Comparison of ENCODE assay signal across 8 cellular contexts in the genomic region with DNA sequence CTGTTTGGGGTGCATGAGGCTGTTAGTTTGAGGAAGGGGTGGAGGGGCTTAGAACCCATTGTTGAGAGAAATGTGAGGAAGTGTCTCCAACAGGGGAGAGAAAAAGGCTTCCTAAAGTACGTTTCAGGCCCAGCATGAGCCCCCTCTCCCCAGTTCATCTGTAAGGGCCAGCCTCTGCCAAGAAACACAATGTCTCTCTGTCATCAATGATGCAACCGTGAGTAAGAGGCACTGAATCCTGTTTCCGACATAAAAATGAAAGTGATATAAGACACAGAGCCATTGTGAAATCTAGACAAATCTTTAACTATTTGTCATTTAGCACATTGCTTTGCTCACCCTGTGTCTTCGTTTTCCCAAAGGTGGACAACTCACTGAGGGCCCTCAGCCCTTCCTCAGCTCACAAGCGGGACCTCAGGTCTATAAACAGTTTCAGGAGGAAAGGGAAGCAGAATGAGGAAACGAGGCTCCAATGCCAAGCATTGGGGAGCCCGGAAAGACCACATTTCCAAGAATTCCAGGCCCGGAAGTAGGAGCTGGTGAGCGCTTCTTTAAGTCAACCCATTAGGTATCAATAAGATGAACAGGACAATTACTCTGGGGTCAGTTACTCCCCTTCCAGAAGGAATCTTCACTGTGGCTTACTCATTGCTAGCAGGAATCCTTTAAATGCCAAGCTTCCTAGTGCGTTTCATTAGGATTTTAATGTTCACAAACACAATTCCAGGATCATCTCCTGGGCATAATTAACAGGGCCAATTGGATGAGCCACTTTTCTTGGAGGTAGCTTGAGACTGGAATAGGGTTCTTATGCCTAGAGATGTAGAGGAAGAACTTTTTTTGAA. TPM values are rescaled to one million over a fixed set of nuclear protein-coding genes. Genes with fewer than 3 reads are reported as not detected.
DNase-seq lines count a peak whose midpoint lies in the region; ATAC-seq and TF ChIP-seq lines count a peak whose summit lies in the region.

No MANE protein-coding gene starts in this region.

- CTCF ChIA-PET in HCT116 (lab: Charles Lee), result no interaction called here

- no peaks in the 10 kb centered on the region for H3K9me2 ChIP-seq in HCT116 (ENCODE audit: insufficient read depth)

- H3K4me3 ChIP-seq in HCT116 (replicated peaks in 1 of 2; ENCODE audit: low read depth in 1 of 2, low read length in 2 of 2), result 0 out of 4 replicates have a peak overlapping the region, but pooled peaks have one; percentile 1 to 5

- H3K27me3 Mint-ChIP-seq in stimulated activated naive CD8-positive, alpha-beta T cell treated with anti-CD3 and anti-CD28 coated beads, Interleukin-15, amount 100 ng/mL, for 72 hours, result peaks cover 12% of the 10 kb centered on the region

- H3K9me3 ChIP-seq in HCT116 (ENCODE audit: control insufficient read depth in 1 of 2, insufficient read depth in 1 of 2, low read depth in 1 of 2, low read length in 2 of 2), result no peaks in the 10 kb centered on the region

- H3K4me3 Mint-ChIP-seq in stimulated activated naive CD8-positive, alpha-beta T cell treated with anti-CD3 and anti-CD28 coated beads, Interleukin-15, amount 100 ng/mL, for 72 hours, result no peak overlapping the region

- peak overlapping the region; percentile 74 to 93 for H3K27ac Mint-ChIP-seq in stimulated activated naive CD8-positive, alpha-beta T cell treated with anti-CD3 and anti-CD28 coated beads, Interleukin-15, amount 100 ng/mL, for 72 hours

- peak overlapping the region; percentile 58 for H3K4me2 ChIP-seq in HCT116 (ENCODE audit: low read length)

- POLR2A ChIA-PET in HCT116 (lab: Charles Lee), result interaction anchor here (0.8 to 1.3 kb wide), 2 partner anchors 9 to 61 kb away, joined by 3 to 4 read pairs; no protein-coding TSS in a partner anchor

- H3K27me3 ChIP-seq in HCT116 (ENCODE audit: insufficient read depth, low read length), result no peaks in the 10 kb centered on the region

- peaks cover 0 to 14% of the 10 kb centered on the region in 2 experiments; a peak in 2 of 4 replicates for H3K4me1 ChIP-seq in HCT116 (ENCODE audit: control insufficient read depth in 1 of 2, insufficient read depth in 2 of 2, low read length in 2 of 2)

- no peaks in the 10 kb centered on the region for H3K9me3 Mint-ChIP-seq in stimulated activated naive CD8-positive, alpha-beta T cell treated with anti-CD3 and anti-CD28 coated beads, Interleukin-15, amount 100 ng/mL, for 72 hours

- BruUV-seq in HCT116 (replicated peaks; lab: Mats Ljungman, UMichigan), result TSS peak; percentile 94

- H3K36me3 ChIP-seq in HCT116 (ENCODE audit: control insufficient read depth in 1 of 2, insufficient read depth in 2 of 2, low read length in 2 of 2), result no peaks in the 10 kb centered on the region

- no peak for TF ChIP-seq POLR2A in HCT116 (IDR thresholded peaks at IDR 0.05; ENCODE audit: borderline replicate concordance, extremely low read depth, insufficient read depth, insufficient read length)

- TF ChIP-seq CTCF in HCT116 (IDR thresholded peaks at IDR 0.05 in 2 of 3, conservative IDR thresholded peaks at IDR 0.05 in 1 of 3; ENCODE audit: borderline replicate concordance in 1 of 3, insufficient read depth in 1 of 3, low read depth in 2 of 3, low read length in 2 of 3) (no peak), GM10266 (IDR thresholded peaks at IDR 0.05; ENCODE audit: control insufficient read depth, insufficient read depth, low read depth, missing control alignments) (no peak)

- peaks cover 9% of the 10 kb centered on the region for H3K4me1 Mint-ChIP-seq in stimulated activated naive CD8-positive, alpha-beta T cell treated with anti-CD3 and anti-CD28 coated beads, Interleukin-15, amount 100 ng/mL, for 72 hours

- RAD21 ChIA-PET in HCT116 (lab: Charles Lee; ENCODE audit: low non-redundant PET in 1 of 2, low total read pairs in 2 of 2, uncharacterized antibody in 2 of 2, unreplicated experiment in 2 of 2), result no interaction called here

- DNase-seq in HCT116 (ENCODE audit: low read depth, low spot score) (peak; percentile 59), SW480 (ENCODE audit: low spot score) (peak; percentile 77), glomerular endothelial cell (ENCODE audit: extremely low read depth, low read depth, low spot score) (peak; percentile 52), GM10266 (ENCODE audit: extremely low spot score) (no peak), OCI-M2 (lab: John Stamatoyannopoulos, UW; ENCODE audit: unreplicated experiment) (no peak), cerebellar nuclear complex (lab: John Stamatoyannopoulos, UW) (no peak)
- DNase-seq in stimulated activated naive CD8-positive, alpha-beta T cell treated with anti-CD3 and anti-CD28 coated beads, Interleukin-15, amount 100 ng/mL, for 72 hours, result peak in 1 of 2 donors; percentile 14

- intact Hi-C loops in HCT116 (cut with micrococcal nuclease), result no loop called here

- peak overlapping the region; percentile 28 for H2AFZ ChIP-seq in HCT116 (ENCODE audit: low read depth, low read length, poor library complexity, severe bottlenecking)

- H4K20me1 ChIP-seq in HCT116 (ENCODE audit: insufficient read depth), result no peaks in the 10 kb centered on the region

- TF ChIP-seq RAD21 in HCT116 (IDR thresholded peaks at IDR 0.05; ENCODE audit: low read depth), result no peak

- H3K27ac ChIP-seq in HCT116 (ENCODE audit: low read depth, low read length), result no peak overlapping the region

- H3K9ac ChIP-seq in HCT116 (ENCODE audit: low read length), result no peak overlapping the region

- no peaks in the 10 kb centered on the region for H3K79me2 ChIP-seq in HCT116 (ENCODE audit: insufficient read depth, low read length)

- no peak for ATAC-seq in HCT116
- peak; percentile 63 for ATAC-seq in stimulated activated naive CD8-positive, alpha-beta T cell treated with anti-CD3 and anti-CD28 coated beads, Interleukin-15, amount 100 ng/mL, for 72 hours
- ATAC-seq in GM21786 (IDR thresholded peaks at IDR 0.05; ENCODE audit: unreplicated experiment), result no peak

TF ChIP-seq in HCT116, 20 proteins besides CTCF, POLR2A, EP300 and RAD21:
- TF ChIP-seq TCF7L2 (IDR thresholded peaks at IDR 0.05; ENCODE audit: borderline replicate concordance, extremely low read depth, insufficient read depth, insufficient read length), result no peak
- peak; percentile 98 for TF ChIP-seq CEBPB (IDR thresholded peaks at IDR 0.05; ENCODE audit: low read depth)
- TF ChIP-seq CBX3 (IDR thresholded peaks at IDR 0.05; ENCODE audit: low read depth), result peak; percentile 56; the same call in 1 of the 2 replicates
- TF ChIP-seq, protein P1, sequence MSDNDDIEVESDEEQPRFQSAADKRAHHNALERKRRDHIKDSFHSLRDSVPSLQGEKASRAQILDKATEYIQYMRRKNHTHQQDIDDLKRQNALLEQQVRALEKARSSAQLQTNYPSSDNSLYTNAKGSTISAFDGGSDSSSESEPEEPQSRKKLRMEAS (IDR thresholded peaks at IDR 0.05), result no peak
- TF ChIP-seq JUND (IDR thresholded peaks at IDR 0.05), result peak; percentile 29; the same call in 1 of the 2 replicates
- TF ChIP-seq POLR2AphosphoS5 (IDR thresholded peaks at IDR 0.05; ENCODE audit: low read depth, low read length), result peak; percentile 26; the same call in 1 of the 2 replicates
- peak; percentile 56; the same call in 1 of the 2 replicates for TF ChIP-seq FOSL1 (IDR thresholded peaks at IDR 0.05; ENCODE audit: low read depth)
- no peak for TF ChIP-seq ZNF274 (IDR thresholded peaks at IDR 0.05; ENCODE audit: low read depth, low read length)
- peak; percentile 72 for TF ChIP-seq SP1 (IDR thresholded peaks at IDR 0.05; ENCODE audit: low read depth)
- no peak for TF ChIP-seq EGR1 (IDR thresholded peaks at IDR 0.05; ENCODE audit: low read depth)
- no peak for TF ChIP-seq EZH2phosphoT487 (IDR thresholded peaks at IDR 0.05; ENCODE audit: borderline replicate concordance)

RNA-seq across cellular contexts. Expression of a gene that starts 59.0 kb away (rescaled TPM):
- 92.8 TPM for total RNA-seq in HCT116 (2021; ENCODE audit: unreplicated experiment)
- polyA plus RNA-seq in HCT116 (2012), result 84.0 and 121 TPM in 2 replicates
- 3.5 and 10.3 TPM in 2 replicates for total RNA-seq in glomerular endothelial cell

Comparison
In these comparisons a context has a peak if more than half of its experiments do, and no peak if none do; other contexts are left out.
1. DNase-seq: peak in HCT116 (single experiment), SW480 (single experiment) and glomerular endothelial cell (single experiment); none in GM10266 (single experiment), OCI-M2 (single experiment) and cerebellar nuclear complex (0 of 2).